In genomic region chr2:219593154-219593553, GRCh38 we compare ENCODE assay signal across 1 cellular context.
TF ChIP-seq lines count a peak whose summit lies in the region.

No MANE protein-coding gene starts in this region.

TF ChIP-seq in H1, 55 proteins besides CTCF, POLR2A, EP300 and RAD21:
- TF ChIP-seq RBBP5 (IDR thresholded peaks at IDR 0.05; ENCODE audit: borderline replicate concordance, low read depth, low read length) (no peak), POU5F1 (IDR thresholded peaks at IDR 0.05; ENCODE audit: low read depth, low read length) (no peak), POLR2AphosphoS5 (IDR thresholded peaks at IDR 0.05; ENCODE audit: low read depth, low read length) (no peak), TEAD4 (IDR thresholded peaks at IDR 0.05; ENCODE audit: low read depth, low read length) (no peak), ZNF274 (IDR thresholded peaks at IDR 0.05; ENCODE audit: borderline replicate concordance, extremely low read depth, low read length) (no peak), EZH2 (IDR thresholded peaks at IDR 0.05; ENCODE audit: low read depth, low read length, severe bottlenecking) (no peak), PHF8 (conservative IDR thresholded peaks at IDR 0.05; ENCODE audit: low read depth, low read length) (no peak), JUN (IDR thresholded peaks at IDR 0.05; ENCODE audit: low read depth, low read length) (no peak), CTBP2 (IDR thresholded peaks at IDR 0.05; ENCODE audit: borderline replicate concordance, insufficient read depth, insufficient read length, low read length) (no peak), GTF2F1 (IDR thresholded peaks at IDR 0.05; ENCODE audit: borderline replicate concordance, low read depth, low read length) (no peak), BACH1 (IDR thresholded peaks at IDR 0.05; ENCODE audit: low read length) (no peak), SUZ12 (IDR thresholded peaks at IDR 0.05; ENCODE audit: low read length) (no peak), SP4 (IDR thresholded peaks at IDR 0.05; ENCODE audit: low read length) (no peak), CHD2 (IDR thresholded peaks at IDR 0.05; ENCODE audit: low read length) (no peak), RNF2 (IDR thresholded peaks at IDR 0.05; ENCODE audit: borderline replicate concordance, low read depth, low read length, missing control alignments, poor library complexity, severe bottlenecking) (no peak), FOSL1 (IDR thresholded peaks at IDR 0.05; ENCODE audit: insufficient read depth, low read depth, low read length) (no peak), TAF1 (IDR thresholded peaks at IDR 0.05; ENCODE audit: low read depth, low read length) (no peak), E2F6 (IDR thresholded peaks at IDR 0.05) (no peak)
TF ChIP-seq in H1: peak in this region for 0.
